8 cellular contexts compared by ENCODE assay signal in genomic region chr9:83538172-83538889, GRCh38. TPM values are rescaled to one million over a fixed set of nuclear protein-coding genes. Genes with fewer than 3 reads are reported as not detected.
DNase-seq lines count a peak whose midpoint lies in the region; ATAC-seq and TF ChIP-seq lines count a peak whose summit lies in the region.

FRMD3 (minus strand) TSS chr9:83538401; CDS start chr9:83538231, 170 bp downstream.

- H3K36me3 Mint-ChIP-seq in activated B cell treated with CpG ODN at 0.5 μM for 24 hours (ENCODE audit: low read depth): no peaks in the 10 kb centered on the region

- peak; percentile 28 for ATAC-seq in activated B cell treated with CpG ODN at 0.5 μM for 24 hours (ENCODE audit: low read depth)
- no peak for ATAC-seq in GM19324 (IDR thresholded peaks at IDR 0.05; ENCODE audit: low FRiP score, unreplicated experiment)

- CTCF ChIA-PET in activated B cell treated with CpG ODN at 0.5 μM for 24 hours (lab: Charles Lee): no interaction called here

- H3K4me1 ChIP-seq in muscle layer of duodenum (ENCODE audit: control insufficient read depth in 1 of 2, insufficient read depth in 2 of 2, low read length in 2 of 2): peaks cover 0 to 18% of the 10 kb centered on the region in 2 donors
- H3K4me1 ChIP-seq in testis: peaks cover 8% of the 10 kb centered on the region

- 0 to 2% methylated on average over 12 to 57 of the region's 85 CpGs for WGBS in testis, 2 donors

- DNase-seq in DMS153 treated with DMSO at 0.1 percent for 48 hours (lab: John Stamatoyannopoulos, UW; ENCODE audit: unreplicated experiment) (peak; percentile 65), H4 (ENCODE audit: low spot score) (peak; percentile 70), NCI-H1930 (lab: John Stamatoyannopoulos, UW) (peak; percentile 51 to 63), activated B cell treated with CpG ODN at 0.5 μM for 24 hours (no peak), fibroblast of peridontal ligament (ENCODE audit: extremely low read depth) (peak; percentile 12), testis (peak; percentile 81)

- POLR2A ChIA-PET in activated B cell treated with CpG ODN at 0.5 μM for 24 hours (lab: Charles Lee): no interaction called here

- peak within 1 kb of the TSS; percentile 49 to 84 for H3K4me3 ChIP-seq in muscle layer of duodenum (ENCODE audit: low read depth in 1 of 2, low read length in 2 of 2)
- H3K4me3 ChIP-seq in testis: peak within 1 kb of the TSS; percentile 60 to 63

- intact Hi-C loops in activated B cell treated with CpG ODN at 0.5 μM for 24 hours (cut with micrococcal nuclease) (no loop called here), testis (cut with DNase I; ENCODE audit: low total_unique reads) (loop anchor here (10.0 kb wide), 1 partner anchor 204 kb away; no protein-coding TSS in a partner anchor)

- no peak within 1 kb of the TSS for H3K27ac ChIP-seq in muscle layer of duodenum (ENCODE audit: low read length)
- H3K27ac ChIP-seq in testis: peak within 1 kb of the TSS; percentile 45 to 52

- H3K36me3 ChIP-seq in muscle layer of duodenum (ENCODE audit: control insufficient read depth in 1 of 2, insufficient read depth in 2 of 2, low read length in 2 of 2) (no peaks in the 10 kb centered on the region), testis (ENCODE audit: low read depth, missing control alignments) (no peaks in the 10 kb centered on the region)

- no peak for TF ChIP-seq CTCF in activated B cell treated with CpG ODN at 0.5 μM for 24 hours (IDR thresholded peaks at IDR 0.05)
- peak in 2 of 3 experiments; percentile 54 to 61 for TF ChIP-seq CTCF in testis (IDR thresholded peaks at IDR 0.05)

- H3K27ac Mint-ChIP-seq in activated B cell treated with CpG ODN at 0.5 μM for 24 hours: no peak within 1 kb of the TSS

- H3K9me3 ChIP-seq in muscle layer of duodenum (ENCODE audit: control insufficient read depth in 1 of 2, low read length in 2 of 2): no peaks in the 10 kb centered on the region
- no peaks in the 10 kb centered on the region for H3K9me3 ChIP-seq in testis

- H3K9me3 Mint-ChIP-seq in activated B cell treated with CpG ODN at 0.5 μM for 24 hours: no peaks in the 10 kb centered on the region

- H3K4me1 Mint-ChIP-seq in activated B cell treated with CpG ODN at 0.5 μM for 24 hours: peaks cover 7% of the 10 kb centered on the region

- no peak for TF ChIP-seq POLR2A in testis (IDR thresholded peaks at IDR 0.05)

- peaks cover 7% of the 10 kb centered on the region for H3K27me3 ChIP-seq in muscle layer of duodenum (ENCODE audit: low read depth, low read length)
- no peaks in the 10 kb centered on the region for H3K27me3 ChIP-seq in testis

- H3K4me3 Mint-ChIP-seq in activated B cell treated with CpG ODN at 0.5 μM for 24 hours: no peak within 1 kb of the TSS

- H3K27me3 Mint-ChIP-seq in activated B cell treated with CpG ODN at 0.5 μM for 24 hours: peaks cover 35% of the 10 kb centered on the region

RNA-seq across cellular contexts. Expression of gene FRMD3, which starts in this region (rescaled TPM):
- 0.29 and 0.72 TPM in 2 replicates for total RNA-seq in H4 (2014; rRNA removed; shearing (Covaris generic))
- total RNA-seq in activated B cell treated with CpG ODN at 0.5 μM for 24 hours (0.91 and 1.3 TPM in 2 replicates), testis (10 to 100 TPM in 1 of 2 donors, 1 to 10 TPM in 1; 5.5 to 16.2 TPM)
- 12.5 TPM for polyA plus RNA-seq in testis (ENCODE audit: insufficient read depth, low read depth, low replicate concordance)

Comparison
In these comparisons a context has a peak if more than half of its experiments do, and no peak if none do; other contexts are left out.
1. Peak in DNase-seq in H4; RNA of the gene not detected or under 1 TPM.